1 cellular context compared by ENCODE assay signal in the genomic region with DNA sequence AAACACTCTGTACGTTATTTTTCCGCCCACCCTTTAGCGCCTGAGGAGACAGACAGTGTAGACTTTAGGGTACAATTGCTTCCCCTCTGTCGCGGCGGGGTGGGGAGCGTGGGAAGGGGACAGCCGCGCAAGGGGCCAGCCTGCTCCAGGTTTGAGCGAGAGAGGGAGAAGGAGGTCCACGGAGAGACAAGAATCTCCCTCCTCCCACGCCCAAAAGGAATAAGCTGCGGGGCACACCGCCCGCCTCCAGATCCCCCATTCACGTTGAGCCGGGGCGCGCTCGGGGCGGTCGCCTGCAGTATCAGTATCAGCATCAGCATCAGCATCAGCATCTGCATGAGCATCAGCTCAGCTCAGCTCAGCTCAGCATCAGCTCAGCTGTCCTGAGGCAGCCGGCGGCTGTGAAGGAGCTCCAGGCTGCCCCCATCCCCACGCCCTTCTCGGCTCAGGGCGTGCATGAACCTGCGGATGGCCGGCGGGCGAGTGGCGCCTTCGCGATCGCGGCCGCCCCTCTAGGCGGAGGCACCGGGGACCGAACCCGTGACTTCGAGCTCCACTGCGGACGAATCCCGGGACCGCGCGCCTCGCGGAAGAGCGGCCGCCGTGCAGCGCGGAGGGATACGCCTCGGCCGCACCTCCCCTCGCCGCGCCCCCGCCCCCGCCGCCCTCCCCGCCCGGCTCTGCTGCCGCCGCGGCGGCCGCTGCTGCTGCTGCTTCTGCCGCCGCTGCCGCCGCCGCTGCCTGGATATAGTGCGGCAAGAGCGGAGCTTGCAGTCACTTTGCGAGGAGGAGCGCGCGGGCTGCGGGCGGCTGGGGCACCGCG.
A peak's percentile ranks its signal among the peaks of the same experiment; 100 is the strongest.
TF ChIP-seq lines count a peak whose summit lies in the region.

Gene NCAM2 (plus strand): TSS at position 777 of the 823 bp plus-strand sequence.

TF ChIP-seq in K562, 482 proteins besides CTCF, POLR2A, EP300 and RAD21 (continued from another document):
- TF ChIP-seq GTF3C2 (IDR thresholded peaks at IDR 0.05; ENCODE audit: borderline replicate concordance, extremely low read depth, insufficient read length) (peak; percentile 91), CBFA2T2 (conservative IDR thresholded peaks at IDR 0.05) (no peak), RB1 (IDR thresholded peaks at IDR 0.05; ENCODE audit: low read depth) (0 out of 2 replicates have a peak, but pooled peaks have one; percentile 43), SFPQ (IDR thresholded peaks at IDR 0.05; ENCODE audit: low read depth, low read length) (no peak), RBFOX2 (IDR thresholded peaks at IDR 0.05; ENCODE audit: low read depth, low read length) (peak; percentile 56), ETV1 (tag; conservative IDR thresholded peaks at IDR 0.05; ENCODE audit: low read depth) (0 out of 2 replicates have a peak, but pooled peaks have one; percentile 13), NELFE (IDR thresholded peaks at IDR 0.05; ENCODE audit: insufficient read depth, insufficient read length) (no peak), VEZF1 (CRISPR knock-in tag; IDR thresholded peaks at IDR 0.05) (peak; percentile 94), MAZ (CRISPR knock-in tag; conservative IDR thresholded peaks at IDR 0.05 in 1 of 2, IDR thresholded peaks at IDR 0.05 in 1 of 2) (peak in 1 of 2 experiments; percentile 78; a peak in 3 of 4 replicates), FIP1L1 (IDR thresholded peaks at IDR 0.05; ENCODE audit: low read depth, low read length, poor library complexity, severe bottlenecking) (no peak), KDM5B (IDR thresholded peaks at IDR 0.05; ENCODE audit: insufficient replicate concordance, low read depth, low read length) (no peak), CTBP1 (IDR thresholded peaks at IDR 0.05; ENCODE audit: borderline replicate concordance) (peak; percentile 56; the same call in 1 of the 2 replicates), ADNP (tag; IDR thresholded peaks at IDR 0.05) (peak; percentile 91), HNRNPLL (IDR thresholded peaks at IDR 0.05; ENCODE audit: low read depth, low read length, poor library complexity, severe bottlenecking) (peak; percentile 82), CXXC5 (CRISPR knock-in tag; IDR thresholded peaks at IDR 0.05) (peak; percentile 61; the same call in 1 of the 2 replicates), PCBP1 (IDR thresholded peaks at IDR 0.05; ENCODE audit: low read depth, low read length, poor library complexity, severe bottlenecking) (peak; percentile 88), ELF1 (tag; IDR thresholded peaks at IDR 0.05) (peak; percentile 57), CHD2 (IDR thresholded peaks at IDR 0.05; ENCODE audit: low read depth, low read length) (peak; percentile 67), CREM (IDR thresholded peaks at IDR 0.05; ENCODE audit: low read depth) (0 out of 2 replicates have a peak, but pooled peaks have one; percentile 34), POLR2G (IDR thresholded peaks at IDR 0.05; ENCODE audit: low read depth, low read length) (peak; percentile 72), SUPT5H (IDR thresholded peaks at IDR 0.05) (no peak), ZNF766 (CRISPR knock-in tag; conservative IDR thresholded peaks at IDR 0.05) (no peak)
- TF ChIP-seq, protein P1, sequence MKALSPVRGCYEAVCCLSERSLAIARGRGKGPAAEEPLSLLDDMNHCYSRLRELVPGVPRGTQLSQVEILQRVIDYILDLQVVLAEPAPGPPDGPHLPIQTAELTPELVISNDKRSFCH (CRISPR knock-in tag; IDR thresholded peaks at IDR 0.05): no peak
- TF ChIP-seq, protein P1 (tag; IDR thresholded peaks at IDR 0.05): no peak
- TF ChIP-seq, protein P2, sequence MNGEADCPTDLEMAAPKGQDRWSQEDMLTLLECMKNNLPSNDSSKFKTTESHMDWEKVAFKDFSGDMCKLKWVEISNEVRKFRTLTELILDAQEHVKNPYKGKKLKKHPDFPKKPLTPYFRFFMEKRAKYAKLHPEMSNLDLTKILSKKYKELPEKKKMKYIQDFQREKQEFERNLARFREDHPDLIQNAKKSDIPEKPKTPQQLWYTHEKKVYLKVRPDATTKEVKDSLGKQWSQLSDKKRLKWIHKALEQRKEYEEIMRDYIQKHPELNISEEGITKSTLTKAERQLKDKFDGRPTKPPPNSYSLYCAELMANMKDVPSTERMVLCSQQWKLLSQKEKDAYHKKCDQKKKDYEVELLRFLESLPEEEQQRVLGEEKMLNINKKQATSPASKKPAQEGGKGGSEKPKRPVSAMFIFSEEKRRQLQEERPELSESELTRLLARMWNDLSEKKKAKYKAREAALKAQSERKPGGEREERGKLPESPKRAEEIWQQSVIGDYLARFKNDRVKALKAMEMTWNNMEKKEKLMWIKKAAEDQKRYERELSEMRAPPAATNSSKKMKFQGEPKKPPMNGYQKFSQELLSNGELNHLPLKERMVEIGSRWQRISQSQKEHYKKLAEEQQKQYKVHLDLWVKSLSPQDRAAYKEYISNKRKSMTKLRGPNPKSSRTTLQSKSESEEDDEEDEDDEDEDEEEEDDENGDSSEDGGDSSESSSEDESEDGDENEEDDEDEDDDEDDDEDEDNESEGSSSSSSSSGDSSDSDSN (IDR thresholded peaks at IDR 0.05; ENCODE audit: borderline replicate concordance in 1 of 2, low read depth in 2 of 2, low read length in 2 of 2): peak in 1 of 2 experiments; percentile 57; a peak in 1 of 4 replicates
- TF ChIP-seq, protein P3, sequence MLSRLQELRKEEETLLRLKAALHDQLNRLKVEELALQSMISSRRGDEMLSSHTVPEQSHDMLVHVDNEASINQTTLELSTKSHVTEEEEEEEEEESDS (CRISPR knock-in tag; IDR thresholded peaks at IDR 0.05): no peak
TF ChIP-seq in K562: peak in this region for 18.
